In the genomic region with DNA sequence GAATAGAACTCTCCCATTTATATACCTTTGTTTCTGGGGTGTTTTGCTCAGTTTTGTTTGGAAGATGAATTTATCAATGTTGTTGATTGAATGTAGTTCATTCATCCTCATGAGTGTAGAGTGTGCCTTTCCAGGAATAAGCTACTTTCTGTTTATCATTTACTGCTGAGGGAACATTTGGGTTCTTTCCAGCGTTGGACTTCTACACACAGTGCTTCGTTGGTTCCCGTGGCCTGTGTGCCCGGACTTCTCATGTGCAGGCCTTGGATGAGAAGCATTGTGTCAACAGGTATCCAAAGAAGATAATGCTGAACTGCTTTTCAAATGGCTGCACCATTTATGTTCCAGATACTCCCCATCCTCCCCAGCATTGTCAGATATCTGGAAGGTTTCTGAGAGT, we compare ENCODE assay signal across 24 cellular contexts.
"Had no signal": no experiment of that assay in that cellular context is flagged by ENCODE, and none has a peak within 500 bp of the region (broad histone marks: within the 10 kb centered on the region; RNA-seq: fewer than 3 reads in every experiment).

No MANE protein-coding gene starts in this region.

- H3K27me3 Mint-ChIP-seq: activated B cell treated with CpG ODN at 0.5 μM for 24 hours; activated CD4-positive, alpha-beta T cell treated with anti-CD3 and anti-CD28 coated beads for 36 hours; activated naive CD8-positive, alpha-beta T cell treated with anti-CD3 and anti-CD28 coated beads, Interleukin-2, amount 50 U/mL, for 24 hours; dendritic cell treated with granulocyte-macrophage colony-stimulating factor and Interleukin-4, amounts not matched to agents 40 ng/mL and 50 ng/mL, for 4 days; T-helper 17 cell had no signal

- H3K27ac ChIP-seq: hepatocyte, left ventricle myocardium inferior, thyroid gland had no signal

- ATAC-seq: activated CD4-positive, alpha-beta T cell treated with anti-CD3 and anti-CD28 coated beads for 36 hours; activated naive CD8-positive, alpha-beta T cell treated with anti-CD3 and anti-CD28 coated beads, Interleukin-2, amount 50 U/mL, for 24 hours; esophagus mucosa; natural killer cell; T-helper 17 cell had no signal

- H3K27ac Mint-ChIP-seq: activated B cell treated with CpG ODN at 0.5 μM for 24 hours; activated CD4-positive, alpha-beta T cell treated with anti-CD3 and anti-CD28 coated beads for 36 hours; activated naive CD8-positive, alpha-beta T cell treated with anti-CD3 and anti-CD28 coated beads, Interleukin-2, amount 50 U/mL, for 24 hours; dendritic cell treated with granulocyte-macrophage colony-stimulating factor and Interleukin-4, amounts not matched to agents 40 ng/mL and 50 ng/mL, for 4 days; immature natural killer cell; natural killer cell; T-helper 17 cell had no signal

- H3K79me2 ChIP-seq: hepatocyte had no signal

- H3K36me3 Mint-ChIP-seq: brain, immature natural killer cell, mesothelial cell of epicardium, natural killer cell had no signal

- DNase-seq: activated B cell treated with CpG ODN at 0.5 μM for 24 hours; activated CD4-positive, alpha-beta T cell treated with anti-CD3 and anti-CD28 coated beads for 36 hours; activated CD4-positive, alpha-beta T cell treated with anti-CD3 and anti-CD28 coated beads, Interleukin-2, amount 50 U/mL, for 4 hours; activated effector memory CD4-positive, alpha-beta T cell treated with anti-CD3 and anti-CD28 coated beads, Interleukin-2, amount 50 U/mL, for 16 hours; activated naive CD4-positive, alpha-beta T cell treated with anti-CD3 and anti-CD28 coated beads, Interleukin-2, amount 50 U/mL, for 16 hours; activated naive CD8-positive, alpha-beta T cell treated with anti-CD3 and anti-CD28 coated beads, Interleukin-2, amount 50 U/mL, for 24 hours; effector CD8-positive, alpha-beta T cell; foreskin melanocyte; glutamatergic neuron; immature natural killer cell; kidney glomerular epithelial cell; left ventricle myocardium inferior; mammary epithelial cell; natural killer cell; retina; stimulated activated CD4-positive, alpha-beta T cell treated with anti-CD3 and anti-CD28 coated beads, Interleukin-4, amount 100 ng/mL, for 1 hour; stimulated activated naive CD4-positive, alpha-beta T cell treated with Interleukin-2 at 50 U/mL for 16 hours; T-helper 17 cell; thyroid gland had no signal

- H3K4me1 Mint-ChIP-seq: activated B cell treated with CpG ODN at 0.5 μM for 24 hours; activated CD4-positive, alpha-beta T cell treated with anti-CD3 and anti-CD28 coated beads for 36 hours; activated naive CD8-positive, alpha-beta T cell treated with anti-CD3 and anti-CD28 coated beads, Interleukin-2, amount 50 U/mL, for 24 hours; natural killer cell; T-helper 17 cell had no signal

- H3K9me3 ChIP-seq: left ventricle myocardium inferior, thyroid gland had no signal

- H3K27me3 ChIP-seq: hepatocyte, thyroid gland had no signal

- H3K4me3 Mint-ChIP-seq: activated B cell treated with CpG ODN at 0.5 μM for 24 hours; activated CD4-positive, alpha-beta T cell treated with anti-CD3 and anti-CD28 coated beads for 36 hours; activated naive CD8-positive, alpha-beta T cell treated with anti-CD3 and anti-CD28 coated beads, Interleukin-2, amount 50 U/mL, for 24 hours; brain; dendritic cell treated with granulocyte-macrophage colony-stimulating factor and Interleukin-4, amounts not matched to agents 40 ng/mL and 50 ng/mL, for 4 days; immature natural killer cell; mesothelial cell of epicardium; natural killer cell had no signal

- H3K4me2 ChIP-seq: hepatocyte had no signal

- H3K4me3 ChIP-seq: hepatocyte, left ventricle myocardium inferior, thyroid gland had no signal

- H3K4me1 ChIP-seq: thyroid gland had no signal

- H3K9me3 Mint-ChIP-seq: activated B cell treated with CpG ODN at 0.5 μM for 24 hours; activated naive CD8-positive, alpha-beta T cell treated with anti-CD3 and anti-CD28 coated beads, Interleukin-2, amount 50 U/mL, for 24 hours; dendritic cell treated with granulocyte-macrophage colony-stimulating factor and Interleukin-4, amounts not matched to agents 40 ng/mL and 50 ng/mL, for 4 days; immature natural killer cell; mesothelial cell of epicardium; natural killer cell had no signal

- H3K36me3 ChIP-seq: left ventricle myocardium inferior, thyroid gland had no signal
